11 cellular contexts compared by ENCODE assay signal in the genomic region with DNA sequence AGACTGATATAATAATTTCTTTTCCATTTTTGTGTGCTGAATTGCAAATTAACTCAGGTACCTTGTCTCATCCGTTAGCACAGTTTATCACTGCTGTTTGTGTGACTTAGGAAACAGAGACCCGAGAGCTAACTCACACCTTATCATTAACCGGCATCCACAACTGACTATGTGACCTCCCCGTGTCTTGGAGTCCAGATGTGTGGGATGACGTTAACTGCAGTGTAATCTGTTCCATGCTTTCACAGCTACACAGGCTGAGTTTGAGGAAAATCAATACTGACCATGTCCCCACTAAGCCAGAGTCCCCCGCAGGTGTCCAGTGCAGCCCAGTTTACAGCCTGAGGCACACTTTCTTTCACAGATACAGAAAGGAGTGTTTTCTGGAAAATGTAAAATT.
"Had no signal": no experiment of that assay in that cellular context is flagged by ENCODE, and none has a peak within 500 bp of the region (broad histone marks: within the 10 kb centered on the region; RNA-seq: fewer than 3 reads in every experiment).

No MANE protein-coding gene starts in this region.

- H3K27me3 ChIP-seq: hepatocyte, pancreas, sigmoid colon, testis, thyroid gland, transverse colon, upper lobe of left lung had no signal

- H3K36me3 ChIP-seq: left ventricle myocardium inferior, pancreas, prostate gland, sigmoid colon, spleen, thyroid gland, transverse colon, upper lobe of left lung had no signal

- H3K9me3 ChIP-seq: pancreas, prostate gland, sigmoid colon, spleen, testis, thyroid gland, transverse colon, upper lobe of left lung had no signal

- FAIRE-seq: pancreas, small intestine had no signal

- H3K27ac ChIP-seq: hepatocyte, left ventricle myocardium inferior, pancreas, prostate gland, sigmoid colon, spleen, testis, thyroid gland, transverse colon, upper lobe of left lung had no signal

- DNase-seq: left ventricle myocardium inferior, spleen had no signal

- H3K4me2 ChIP-seq: hepatocyte had no signal

- H3K4me3 ChIP-seq: hepatocyte, left ventricle myocardium inferior, pancreas, prostate gland, sigmoid colon, spleen, testis, thyroid gland, transverse colon, upper lobe of left lung had no signal

- H3K4me1 ChIP-seq: prostate gland, testis, thyroid gland had no signal
